In genomic region chr5:150401376-150402201, GRCh38 we compare ENCODE assay signal across 1 cellular context.
TF ChIP-seq lines count a peak whose summit lies in the region.

No MANE protein-coding gene starts in this region.

TF ChIP-seq in GM12878, 131 proteins besides CTCF, POLR2A, EP300 and RAD21 (continued from another document and continues in another):
- TF ChIP-seq ELK1 (IDR thresholded peaks at IDR 0.05; ENCODE audit: low read depth, low read length), result no peak
- no peak for TF ChIP-seq NR2C1 (IDR thresholded peaks at IDR 0.05)
- TF ChIP-seq CEBPZ (IDR thresholded peaks at IDR 0.05; ENCODE audit: low read depth, low read length), result no peak
- no peak for TF ChIP-seq GATAD2B (conservative IDR thresholded peaks at IDR 0.05; ENCODE audit: low read depth)
- TF ChIP-seq HSF1 (IDR thresholded peaks at IDR 0.05; ENCODE audit: low read depth, low read length), result no peak
- TF ChIP-seq ZNF622 (IDR thresholded peaks at IDR 0.05), result no peak
- no peak for TF ChIP-seq ZNF207 (IDR thresholded peaks at IDR 0.05; ENCODE audit: borderline replicate concordance)
- TF ChIP-seq IRF4 (IDR thresholded peaks at IDR 0.05; ENCODE audit: low read depth, low read length), result peak; percentile 40; the same call in 1 of the 2 replicates
- TF ChIP-seq RELB (IDR thresholded peaks at IDR 0.05; ENCODE audit: low read depth), result no peak
- TF ChIP-seq E2F8 (IDR thresholded peaks at IDR 0.05; ENCODE audit: low read depth, partially characterized antibody), result peak; percentile 70
- 0 out of 2 replicates have a peak, but pooled peaks have one; percentile 57 for TF ChIP-seq BACH1 (IDR thresholded peaks at IDR 0.05; ENCODE audit: borderline replicate concordance)
- TF ChIP-seq PKNOX1 (IDR thresholded peaks at IDR 0.05), result no peak
- no peak for TF ChIP-seq ETV6 (conservative IDR thresholded peaks at IDR 0.05 in 1 of 2, IDR thresholded peaks at IDR 0.05 in 1 of 2; ENCODE audit: borderline replicate concordance in 1 of 2, low read depth in 1 of 2)
- TF ChIP-seq SREBF2 (IDR thresholded peaks at IDR 0.05; ENCODE audit: low read length), result no peak
- TF ChIP-seq ZBTB40 (IDR thresholded peaks at IDR 0.05; ENCODE audit: borderline replicate concordance), result no peak
- no peak for TF ChIP-seq CEBPB (IDR thresholded peaks at IDR 0.05; ENCODE audit: borderline replicate concordance in 1 of 2, low read depth in 2 of 2, low read length in 2 of 2)
- TF ChIP-seq JUNB (IDR thresholded peaks at IDR 0.05), result no peak
- no peak for TF ChIP-seq NKRF (conservative IDR thresholded peaks at IDR 0.05)
- no peak for TF ChIP-seq ATF2 (IDR thresholded peaks at IDR 0.05; ENCODE audit: low read length)
- TF ChIP-seq STAT3 (IDR thresholded peaks at IDR 0.05; ENCODE audit: low read depth, low read length), result no peak
- no peak for TF ChIP-seq ESRRA (IDR thresholded peaks at IDR 0.05; ENCODE audit: low read length)
- no peak for TF ChIP-seq IKZF2 (IDR thresholded peaks at IDR 0.05)
- TF ChIP-seq MTA2 (IDR thresholded peaks at IDR 0.05; ENCODE audit: low read depth), result no peak
- TF ChIP-seq NFIC (IDR thresholded peaks at IDR 0.05; ENCODE audit: low read depth, low read length), result no peak
- TF ChIP-seq SIN3A (IDR thresholded peaks at IDR 0.05; ENCODE audit: low read depth, low read length), result no peak
- no peak for TF ChIP-seq RBBP5 (conservative IDR thresholded peaks at IDR 0.05)
- TF ChIP-seq YY1 (IDR thresholded peaks at IDR 0.05; ENCODE audit: low read depth, low read length), result peak; percentile 41; the same call in 1 of the 2 replicates
- TF ChIP-seq ZNF24 (IDR thresholded peaks at IDR 0.05), result no peak
- no peak for TF ChIP-seq MXI1 (IDR thresholded peaks at IDR 0.05; ENCODE audit: low read depth, low read length)
- TF ChIP-seq SMARCA5 (IDR thresholded peaks at IDR 0.05), result no peak
- TF ChIP-seq PRDM15 (CRISPR knock-in tag; IDR thresholded peaks at IDR 0.05), result no peak; the same call in none of the 2 replicates
- no peak for TF ChIP-seq CBX3 (IDR thresholded peaks at IDR 0.05; ENCODE audit: borderline replicate concordance, low read depth)
